In genomic region chr17:53409588-53409987, GRCh38 we compare ENCODE assay signal across 8 cellular contexts.
"Had no signal": no experiment of that assay in that cellular context is flagged by ENCODE, and none has a peak within 500 bp of the region (broad histone marks: within the 10 kb centered on the region; RNA-seq: fewer than 3 reads in every experiment).

No MANE protein-coding gene starts in this region.

- H3K4me3 ChIP-seq: GM12878 had no signal

- ATAC-seq: GM12878 had no signal

- DNase-seq: GDM1, GF-D8 had no signal

- FAIRE-seq: G401.6, GM12878, GM12891, GM12892, GM18507, GM19239 had no signal
